Comparison of ENCODE assay signal across 18 cellular contexts in the genomic region with DNA sequence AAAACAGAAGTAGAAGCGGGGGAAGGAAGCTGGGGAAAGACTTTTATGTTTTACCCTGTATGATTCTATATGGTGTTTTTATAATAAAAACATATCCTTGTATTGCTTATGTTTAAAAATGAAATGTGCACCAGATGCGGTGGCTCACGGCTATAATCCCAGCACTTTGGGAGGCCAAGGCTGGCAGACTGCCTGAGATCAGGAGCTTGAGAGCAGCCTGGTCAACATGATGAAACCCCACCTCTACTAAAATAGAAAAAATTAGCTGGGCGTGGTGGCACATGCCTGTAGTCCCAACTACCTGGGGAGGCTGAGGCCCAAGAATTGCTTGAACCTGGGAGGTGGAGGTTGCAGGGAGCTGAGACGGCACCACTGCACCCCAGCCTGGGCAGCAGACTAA.
DNase-seq lines count a peak whose midpoint lies in the region; ATAC-seq, FAIRE-seq and TF ChIP-seq lines count a peak whose summit lies in the region.
"Had no signal": no experiment of that assay in that cellular context is flagged by ENCODE, and none has a peak within 500 bp of the region (broad histone marks: within the 10 kb centered on the region; RNA-seq: fewer than 3 reads in every experiment).

No MANE protein-coding gene starts in this region.

- intact Hi-C loops in left ventricle myocardium superior (cut with micrococcal nuclease): no loop called here
- intact Hi-C loops in left ventricle myocardium inferior (cut with micrococcal nuclease): no loop called here
- intact Hi-C loops in HepG2 (cut with micrococcal nuclease; ENCODE audit: unreplicated experiment): no loop called here

- no peaks in the 10 kb centered on the region for H4K20me1 ChIP-seq in HepG2 (ENCODE audit: insufficient read depth, low read length)

- H3K4me1 ChIP-seq in left ventricle myocardium inferior (peaks cover 11% of the 10 kb centered on the region), HepG2 (ENCODE audit: insufficient read depth, low read length) (no peaks in the 10 kb centered on the region)
- H3K4me1 ChIP-seq: BLaER1 treated with 17β-estradiol and CSF1 and Interleukin-3, amounts not matched to agents 10 nM and 100 nM; HAP-1 had no signal

- TF ChIP-seq RAD21 in HepG2 (CRISPR knock-in tag; IDR thresholded peaks at IDR 0.05): no peak

- no peak overlapping the region for H3K9ac ChIP-seq in HepG2 (ENCODE audit: insufficient read depth, low read depth, low read length)
- H3K9ac ChIP-seq: BLaER1 treated with 17β-estradiol and CSF1 and Interleukin-3, amounts not matched to agents 10 nM and 100 nM; GM23248 had no signal

- H3K9me3 ChIP-seq in left ventricle myocardium inferior (replicated peaks) (peaks cover 6% of the 10 kb centered on the region), HepG2 (ENCODE audit: low read length) (no peaks in the 10 kb centered on the region)
- H3K9me3 ChIP-seq: HAP-1 had no signal

- FAIRE-seq in HepG2 (lab: Jason Lieb, UNC): no peak
- FAIRE-seq: G401.6, GM12892, GM18507 had no signal

- 82% methylated on average over 5 of the region's 5 CpGs for WGBS in HepG2 (ENCODE audit: low lambda C conversion rate)

- TF ChIP-seq CTCF in left ventricle myocardium inferior (IDR thresholded peaks at IDR 0.05; ENCODE audit: borderline replicate concordance) (no peak), HepG2 (CRISPR knock-in tag; IDR thresholded peaks at IDR 0.05) (no peak)

- CTCF ChIA-PET in HepG2 (lab: Yijun Ruan, JAX; ENCODE audit: low intra/inter-chr PET ratio, low total read pairs): no interaction called here

- no peak overlapping the region for H2AFZ ChIP-seq in HepG2 (ENCODE audit: low read length)
- H2AFZ ChIP-seq: GM23248 had no signal

- H3K4me3 ChIP-seq in left ventricle myocardium inferior (no peak overlapping the region), HepG2 (replicated peaks in 1 of 3; ENCODE audit: insufficient read depth in 1 of 3, low read depth in 2 of 3, low read length in 3 of 3) (no peak overlapping the region)
- H3K4me3 ChIP-seq: BLaER1 treated with 17β-estradiol and CSF1 and Interleukin-3, amounts not matched to agents 10 nM and 100 nM; GM23248; HAP-1 had no signal

- POLR2A ChIA-PET in HepG2 (lab: Yijun Ruan, JAX): no interaction called here

- in situ Hi-C loops in HepG2 (cut with HindIII; ENCODE audit: extremely low pct_ligation_motif_present, low pct_unique_long_range_greater_than_20kb): no loop called here

- TF ChIP-seq EP300 in HepG2 (IDR thresholded peaks at IDR 0.05; ENCODE audit: low read depth in 2 of 2, low read length in 2 of 2) (no peak), HepG2 (CRISPR knock-in tag; IDR thresholded peaks at IDR 0.05; ENCODE audit: borderline replicate concordance) (no peak)

- H3K27ac ChIP-seq in left ventricle myocardium inferior (replicated peaks) (no peak overlapping the region), HepG2 (ENCODE audit: extremely low read length, insufficient read depth, low read length) (no peak overlapping the region)
- H3K27ac ChIP-seq: BLaER1 treated with 17β-estradiol and CSF1 and Interleukin-3, amounts not matched to agents 10 nM and 100 nM; GM23248 had no signal

- BruUV-seq in HepG2 (replicated peaks; lab: Mats Ljungman, UMichigan): no TSS peak

- no peak for TF ChIP-seq POLR2A in HepG2 (IDR thresholded peaks at IDR 0.05; ENCODE audit: insufficient read depth in 1 of 2, low read depth in 2 of 2, low read length in 2 of 2)

- peak; percentile 39 for DNase-seq in left ventricle myocardium superior
- DNase-seq in left ventricle myocardium inferior: no peak
- DNase-seq in NCI-H2171 (lab: John Stamatoyannopoulos, UW): peak; percentile 6
- DNase-seq in cerebellar cortex (ENCODE audit: low spot score): peak; percentile 34
- no peak for DNase-seq in DMS153 (lab: John Stamatoyannopoulos, UW)
- DNase-seq in HepG2 (ENCODE audit: low spot score): no peak
- no peak for DNase-seq in GM03348 (ENCODE audit: low spot score)
- DNase-seq: Calu3; CD8-positive, alpha-beta T cell; DMS53; DND-41; EL; GM23248 had no signal

- no peak overlapping the region for H3K4me2 ChIP-seq in HepG2 (ENCODE audit: low read depth, low read length)
- H3K4me2 ChIP-seq: BLaER1 treated with 17β-estradiol and CSF1 and Interleukin-3, amounts not matched to agents 10 nM and 100 nM had no signal

- H3K79me2 ChIP-seq in HepG2 (ENCODE audit: insufficient read depth, low read length): no peaks in the 10 kb centered on the region

- H3K27me3 ChIP-seq in left ventricle myocardium inferior (ENCODE audit: low read depth) (no peaks in the 10 kb centered on the region), HepG2 (ENCODE audit: control insufficient read depth in 1 of 2, insufficient read depth in 2 of 2, low read length in 2 of 2) (no peaks in the 10 kb centered on the region)
- H3K27me3 ChIP-seq: BLaER1 treated with 17β-estradiol and CSF1 and Interleukin-3, amounts not matched to agents 10 nM and 100 nM had no signal

- ATAC-seq in left ventricle myocardium superior (no peak), HepG2 (no peak)
- ATAC-seq: CD8-positive, alpha-beta T cell had no signal

- H3K36me3 ChIP-seq in left ventricle myocardium inferior (no peaks in the 10 kb centered on the region), HepG2 (replicated peaks in 1 of 2; ENCODE audit: control insufficient read depth in 1 of 2, insufficient read depth in 2 of 2, low read length in 2 of 2) (no peaks in the 10 kb centered on the region)
- H3K36me3 ChIP-seq: HAP-1 had no signal

TF ChIP-seq in HepG2, 621 proteins besides CTCF, POLR2A, EP300 and RAD21:
- TF ChIP-seq, protein P1, sequence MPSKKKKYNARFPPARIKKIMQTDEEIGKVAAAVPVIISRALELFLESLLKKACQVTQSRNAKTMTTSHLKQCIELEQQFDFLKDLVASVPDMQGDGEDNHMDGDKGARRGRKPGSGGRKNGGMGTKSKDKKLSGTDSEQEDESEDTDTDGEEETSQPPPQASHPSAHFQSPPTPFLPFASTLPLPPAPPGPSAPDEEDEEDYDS (CRISPR knock-in tag; IDR thresholded peaks at IDR 0.05): no peak
- TF ChIP-seq ZBTB39 (CRISPR knock-in tag; IDR thresholded peaks at IDR 0.05) (no peak), HDAC1 (CRISPR knock-in tag; IDR thresholded peaks at IDR 0.05) (no peak), ZKSCAN1 (IDR thresholded peaks at IDR 0.05; ENCODE audit: low read length) (no peak), ZNF766 (CRISPR knock-in tag; IDR thresholded peaks at IDR 0.05; ENCODE audit: borderline replicate concordance) (no peak), ZBTB38 (CRISPR knock-in tag; IDR thresholded peaks at IDR 0.05) (no peak), MYNN (CRISPR knock-in tag; IDR thresholded peaks at IDR 0.05; ENCODE audit: low read depth) (no peak), SOX13 (IDR thresholded peaks at IDR 0.05) (no peak), SOX13 (CRISPR knock-in tag; conservative IDR thresholded peaks at IDR 0.05 in 1 of 2, IDR thresholded peaks at IDR 0.05 in 1 of 2) (no peak), TERF1 (CRISPR knock-in tag; IDR thresholded peaks at IDR 0.05) (no peak), ZNF530 (CRISPR knock-in tag; IDR thresholded peaks at IDR 0.05; ENCODE audit: low read depth) (no peak), NR2C2 (CRISPR knock-in tag; IDR thresholded peaks at IDR 0.05; ENCODE audit: borderline replicate concordance) (no peak)
- TF ChIP-seq, protein P2, sequence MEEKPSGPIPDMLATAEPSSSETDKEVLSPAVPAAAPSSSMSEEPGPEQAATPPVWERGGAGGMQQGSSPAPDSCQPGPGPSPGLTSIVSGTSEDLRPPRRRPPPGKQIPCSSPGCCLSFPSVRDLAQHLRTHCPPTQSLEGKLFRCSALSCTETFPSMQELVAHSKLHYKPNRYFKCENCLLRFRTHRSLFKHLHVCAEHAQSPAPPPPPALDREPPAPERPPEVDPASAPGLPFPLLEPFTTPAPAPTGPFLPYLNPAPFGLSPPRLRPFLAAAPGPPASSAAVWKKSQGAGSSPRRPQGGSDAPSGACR (CRISPR knock-in tag; IDR thresholded peaks at IDR 0.05): no peak

Comparison
In these comparisons a context has a peak if more than half of its experiments do, and no peak if none do; other contexts are left out.
1. DNase-seq: peak in left ventricle myocardium superior (single experiment), NCI-H2171 (single experiment) and cerebellar cortex (single experiment); none in left ventricle myocardium inferior (single experiment), DMS153 (single experiment), HepG2 (single experiment) and GM03348 (single experiment).